1 cellular context compared by ENCODE assay signal in the genomic region with DNA sequence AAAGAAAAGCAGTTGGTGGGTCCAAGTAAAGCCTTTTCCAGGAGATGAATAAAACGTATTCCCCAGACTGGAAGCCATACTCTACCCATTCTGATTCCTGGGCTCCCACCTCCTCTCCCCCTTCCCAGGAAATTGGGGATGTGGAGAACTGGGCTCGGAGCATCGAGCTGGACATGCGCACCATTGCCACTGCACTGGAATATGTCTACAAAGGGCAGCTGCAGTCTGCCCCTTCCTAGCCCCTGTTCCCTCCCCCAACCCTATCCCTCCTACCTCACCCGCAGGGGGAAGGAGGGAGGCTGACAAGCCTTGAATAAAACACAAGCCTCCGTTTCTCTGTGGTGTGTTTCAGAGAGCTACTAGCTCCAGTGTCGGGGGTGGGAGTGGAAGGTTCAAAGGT.
TF ChIP-seq lines count a peak whose summit lies in the region.

No MANE protein-coding gene starts in this region.

TF ChIP-seq in H1, 55 proteins besides CTCF, POLR2A, EP300 and RAD21:
- TF ChIP-seq TBP (IDR thresholded peaks at IDR 0.05; ENCODE audit: low read depth, low read length) = no peak
- no peak for TF ChIP-seq SIRT6 (IDR thresholded peaks at IDR 0.05; ENCODE audit: low read length)
- no peak for TF ChIP-seq BACH1 (IDR thresholded peaks at IDR 0.05; ENCODE audit: low read length)
- no peak for TF ChIP-seq RFX5 (IDR thresholded peaks at IDR 0.05; ENCODE audit: borderline replicate concordance, low read depth, low read length)
- TF ChIP-seq YY1 (IDR thresholded peaks at IDR 0.05; ENCODE audit: low read depth, low read length) = no peak
- no peak for TF ChIP-seq CHD1 (IDR thresholded peaks at IDR 0.05; ENCODE audit: low read depth, low read length)
- TF ChIP-seq HDAC2 (IDR thresholded peaks at IDR 0.05; ENCODE audit: borderline replicate concordance in 1 of 2, low read depth in 2 of 2, low read length in 2 of 2) = no peak
- no peak for TF ChIP-seq KDM4A (IDR thresholded peaks at IDR 0.05; ENCODE audit: low read depth, low read length, severe bottlenecking)
- no peak for TF ChIP-seq PHF8 (conservative IDR thresholded peaks at IDR 0.05; ENCODE audit: low read depth, low read length)
- TF ChIP-seq MAFK (IDR thresholded peaks at IDR 0.05; ENCODE audit: low read depth, low read length) = no peak
TF ChIP-seq in H1: peak in this region for 0.
